9 cellular contexts compared by ENCODE assay signal in genomic region chr15:33675246-33675645, GRCh38.
DNase-seq lines count a peak whose midpoint lies in the region; ATAC-seq, FAIRE-seq and TF ChIP-seq lines count a peak whose summit lies in the region.
"Had no signal": no experiment of that assay in that cellular context is flagged by ENCODE, and none has a peak within 500 bp of the region (broad histone marks: within the 10 kb centered on the region; RNA-seq: fewer than 3 reads in every experiment).

No MANE protein-coding gene starts in this region.

- no peak overlapping the region for H3K27ac Mint-ChIP-seq in T-helper 2 cell treated with Interferon-gamma antibody and Interleukin-4, amounts not matched to agents 5 μg/mL and 100 μg/mL, for 36 hours
- H3K27ac Mint-ChIP-seq: activated naive CD8-positive, alpha-beta T cell had no signal

- H3K36me3 Mint-ChIP-seq in T-helper 2 cell treated with Interferon-gamma antibody and Interleukin-4, amounts not matched to agents 5 μg/mL and 100 μg/mL, for 36 hours (ENCODE audit: low read depth), result no peaks in the 10 kb centered on the region
- H3K36me3 Mint-ChIP-seq: activated naive CD8-positive, alpha-beta T cell had no signal

- ATAC-seq in SK-N-SH treated with all-trans-retinoic acid at 6 μM for 48 hours, result peak; percentile 65; the same call in 2 of the 3 replicates

- no peak overlapping the region for H3K27ac ChIP-seq in HL-60 (replicated peaks)

- H3K27me3 Mint-ChIP-seq in T-helper 2 cell treated with Interferon-gamma antibody and Interleukin-4, amounts not matched to agents 5 μg/mL and 100 μg/mL, for 36 hours (ENCODE audit: low read depth), result peaks cover 5% of the 10 kb centered on the region

- H3K9me3 Mint-ChIP-seq in T-helper 2 cell treated with Interferon-gamma antibody and Interleukin-4, amounts not matched to agents 5 μg/mL and 100 μg/mL, for 36 hours, result no peaks in the 10 kb centered on the region

- TF ChIP-seq CTCF in HL-60 (IDR thresholded peaks at IDR 0.05; ENCODE audit: insufficient read depth, low read length), result peak; percentile 39

- no peaks in the 10 kb centered on the region for H3K4me1 Mint-ChIP-seq in T-helper 2 cell treated with Interferon-gamma antibody and Interleukin-4, amounts not matched to agents 5 μg/mL and 100 μg/mL, for 36 hours (ENCODE audit: low read depth)

- no peak overlapping the region for H3K4me3 Mint-ChIP-seq in T-helper 2 cell treated with Interferon-gamma antibody and Interleukin-4, amounts not matched to agents 5 μg/mL and 100 μg/mL, for 36 hours
- H3K4me3 Mint-ChIP-seq: activated naive CD8-positive, alpha-beta T cell had no signal

- H3K27me3 ChIP-seq in HL-60 (ENCODE audit: insufficient read depth, poor library complexity, severe bottlenecking), result peaks cover 2% of the 10 kb centered on the region

- no peak overlapping the region for H3K4me3 ChIP-seq in HL-60 (replicated peaks; ENCODE audit: insufficient read depth, low read length)

- no peak for FAIRE-seq in HTR-8/SVneo (lab: Jason Lieb, UNC)

- DNase-seq in DMS 273 (lab: John Stamatoyannopoulos, UW; ENCODE audit: unreplicated experiment), result peak; percentile 67
- peak in 1 of 2 experiments; percentile 11 for DNase-seq in HL-60 (ENCODE audit: low read depth in 1 of 2, low spot score in 1 of 2)
- DNase-seq in kidney tubule cell (ENCODE audit: low spot score), result peak; percentile 51
- no peak for DNase-seq in T-helper 2 cell treated with Interferon-gamma antibody and Interleukin-4, amounts not matched to agents 5 μg/mL and 100 μg/mL, for 36 hours (ENCODE audit: low spot score)
- no peak for DNase-seq in effector CD8-positive, alpha-beta T cell (lab: John Stamatoyannopoulos, UW)
- DNase-seq in HTR-8/SVneo (ENCODE audit: insufficient read length, low spot score), result no peak
- DNase-seq in DMS153 treated with DMSO at 0.1 percent for 48 hours (lab: John Stamatoyannopoulos, UW; ENCODE audit: unreplicated experiment), result no peak

TF ChIP-seq in SK-N-SH treated with all-trans-retinoic acid at 6 μM for 48 hours, 23 proteins besides CTCF, POLR2A, EP300 and RAD21:
- TF ChIP-seq ZFP3 (CRISPR knock-in tag; IDR thresholded peaks at IDR 0.05) (no peak), CSRNP3 (CRISPR knock-in tag; IDR thresholded peaks at IDR 0.05) (no peak), BACH2 (CRISPR knock-in tag; IDR thresholded peaks at IDR 0.05; ENCODE audit: borderline replicate concordance) (no peak), OSR1 (CRISPR knock-in tag; IDR thresholded peaks at IDR 0.05) (no peak), TCF4 (CRISPR knock-in tag; IDR thresholded peaks at IDR 0.05; ENCODE audit: borderline replicate concordance) (no peak), ZNF8 (CRISPR knock-in tag; IDR thresholded peaks at IDR 0.05) (no peak), PPARA (CRISPR knock-in tag; IDR thresholded peaks at IDR 0.05; ENCODE audit: borderline replicate concordance) (no peak)

Comparison
In these comparisons a context has a peak if more than half of its experiments do, and no peak if none do; other contexts are left out.
1. DNase-seq: peak in DMS 273 (single experiment) and kidney tubule cell (single experiment); none in T-helper 2 cell treated with Interferon-gamma antibody and Interleukin-4, amounts not matched to agents 5 μg/mL and 100 μg/mL, for 36 hours (single experiment), effector CD8-positive, alpha-beta T cell (single experiment), HTR-8/SVneo (single experiment) and DMS153 treated with DMSO at 0.1 percent for 48 hours (single experiment).